In genomic region chrX:133726211-133726630, GRCh38 we compare ENCODE assay signal across 9 cellular contexts.
DNase-seq lines count a peak whose midpoint lies in the region; ATAC-seq and TF ChIP-seq lines count a peak whose summit lies in the region.
"Had no signal": no experiment of that assay in that cellular context is flagged by ENCODE, and none has a peak within 500 bp of the region (broad histone marks: within the 10 kb centered on the region; RNA-seq: fewer than 3 reads in every experiment).

No MANE protein-coding gene starts in this region.

- peaks cover 10% of the 10 kb centered on the region for H3K4me1 Mint-ChIP-seq in activated naive CD4-positive, alpha-beta T cell treated with anti-CD3 and anti-CD28 coated beads for 36 hours (ENCODE audit: low read depth)

- peak; percentile 73 for DNase-seq in NCI-H510A treated with DMSO at 0.1 percent for 48 hours (lab: John Stamatoyannopoulos, UW)
- peak; percentile 50 for DNase-seq in epithelial cell of prostate (ENCODE audit: low read depth, low spot score)
- no peak for DNase-seq in smooth muscle cell (lab: John Stamatoyannopoulos, UW; ENCODE audit: unreplicated experiment)
- no peak for DNase-seq in right atrium auricular region (ENCODE audit: low spot score)
- DNase-seq in activated naive CD4-positive, alpha-beta T cell treated with anti-CD3 and anti-CD28 coated beads for 36 hours: no peak
- DNase-seq: activated B cell treated with CpG ODN at 0.5 μM for 24 hours, testis had no signal

- H3K9me3 Mint-ChIP-seq in activated naive CD4-positive, alpha-beta T cell treated with anti-CD3 and anti-CD28 coated beads for 36 hours: no peaks in the 10 kb centered on the region
- H3K9me3 Mint-ChIP-seq: activated B cell treated with CpG ODN at 0.5 μM for 24 hours had no signal

- H3K79me2 ChIP-seq in smooth muscle cell (ENCODE audit: low read depth): no peaks in the 10 kb centered on the region

- H3K27ac ChIP-seq in HEK293 (ENCODE audit: extremely low read depth, low read depth, low read length): no peak overlapping the region
- H3K27ac ChIP-seq in epithelial cell of prostate: peak overlapping the region; percentile 75
- peak overlapping the region; percentile 54 for H3K27ac ChIP-seq in smooth muscle cell (ENCODE audit: low read depth)
- H3K27ac ChIP-seq in right atrium auricular region: no peak overlapping the region
- H3K27ac ChIP-seq: testis had no signal

- peak overlapping the region; percentile 36 for H3K4me2 ChIP-seq in smooth muscle cell

- 34% methylated on average over 2 of the region's 2 CpGs for WGBS in smooth muscle cell (ENCODE audit: low lambda C conversion rate)

- no peak overlapping the region for H3K9ac ChIP-seq in smooth muscle cell (ENCODE audit: low read depth)

- intact Hi-C loops in activated naive CD4-positive, alpha-beta T cell treated with anti-CD3 and anti-CD28 coated beads for 36 hours (cut with micrococcal nuclease): no loop called here

- H3F3A ChIP-seq in smooth muscle cell (ENCODE audit: low read depth): no peaks in the 10 kb centered on the region

- H4K20me1 ChIP-seq in smooth muscle cell (ENCODE audit: low read depth): no peaks in the 10 kb centered on the region

- H3K36me3 ChIP-seq in HEK293 (ENCODE audit: control insufficient read depth in 2 of 2, insufficient read depth in 1 of 2, low read length in 2 of 2) (no peaks in the 10 kb centered on the region), smooth muscle cell (ENCODE audit: low read depth) (no peaks in the 10 kb centered on the region), right atrium auricular region (no peaks in the 10 kb centered on the region)

- H3K27me3 Mint-ChIP-seq in activated naive CD4-positive, alpha-beta T cell treated with anti-CD3 and anti-CD28 coated beads for 36 hours (ENCODE audit: low read depth): no peaks in the 10 kb centered on the region

- H3K4me3 Mint-ChIP-seq in activated naive CD4-positive, alpha-beta T cell treated with anti-CD3 and anti-CD28 coated beads for 36 hours: no peak overlapping the region
- H3K4me3 Mint-ChIP-seq: activated B cell treated with CpG ODN at 0.5 μM for 24 hours had no signal

- H2AFZ ChIP-seq in smooth muscle cell (ENCODE audit: low read depth): no peak overlapping the region

- H3K4me1 ChIP-seq in HEK293 (ENCODE audit: control insufficient read depth, insufficient read depth, low read length): peaks cover 9% of the 10 kb centered on the region
- H3K4me1 ChIP-seq in smooth muscle cell (ENCODE audit: low read depth): no peaks in the 10 kb centered on the region
- no peaks in the 10 kb centered on the region for H3K4me1 ChIP-seq in right atrium auricular region
- H3K4me1 ChIP-seq: testis had no signal

- H3K4me3 ChIP-seq in HEK293 (ENCODE audit: low read depth, low read length): no peak overlapping the region
- H3K4me3 ChIP-seq in smooth muscle cell: no peak overlapping the region
- no peak overlapping the region for H3K4me3 ChIP-seq in right atrium auricular region
- H3K4me3 ChIP-seq: testis had no signal

- H3K27me3 ChIP-seq in smooth muscle cell (ENCODE audit: low read depth) (no peaks in the 10 kb centered on the region), right atrium auricular region (no peaks in the 10 kb centered on the region)
- H3K27me3 ChIP-seq: testis had no signal

- CTCF ChIA-PET in HEK293 (lab: Yijun Ruan, JAX): no interaction called here
- CTCF ChIA-PET in activated naive CD4-positive, alpha-beta T cell treated with anti-CD3 and anti-CD28 coated beads for 36 hours (lab: Charles Lee): interaction anchor here (1.3 kb wide), 1 partner anchor 27 kb away, joined by 3 read pairs; no protein-coding TSS in a partner anchor

- H3K36me3 Mint-ChIP-seq in activated naive CD4-positive, alpha-beta T cell treated with anti-CD3 and anti-CD28 coated beads for 36 hours (ENCODE audit: low read depth): no peaks in the 10 kb centered on the region

- H3K9me3 ChIP-seq in HEK293 (ENCODE audit: control insufficient read depth, insufficient read depth, low read depth, low read length) (no peaks in the 10 kb centered on the region), smooth muscle cell (replicated peaks; ENCODE audit: low read depth) (no peaks in the 10 kb centered on the region), right atrium auricular region (no peaks in the 10 kb centered on the region)
- H3K9me3 ChIP-seq: testis had no signal

- H3K27ac Mint-ChIP-seq in activated naive CD4-positive, alpha-beta T cell treated with anti-CD3 and anti-CD28 coated beads for 36 hours: no peak overlapping the region
- H3K27ac Mint-ChIP-seq: activated B cell treated with CpG ODN at 0.5 μM for 24 hours had no signal

- ATAC-seq in GM18861 (IDR thresholded peaks at IDR 0.05; ENCODE audit: unreplicated experiment): no peak

- no peak for TF ChIP-seq CTCF in HEK293 (tag by site-specific recombination; IDR thresholded peaks at IDR 0.05)
- no peak for TF ChIP-seq CTCF in smooth muscle cell (IDR thresholded peaks at IDR 0.05; ENCODE audit: borderline replicate concordance, insufficient read depth, poor library complexity, severe bottlenecking)
- TF ChIP-seq CTCF in right atrium auricular region (IDR thresholded peaks at IDR 0.05): no peak

- POLR2A ChIA-PET in HEK293 (lab: Yijun Ruan, JAX): no interaction called here

TF ChIP-seq in HEK293, 187 proteins besides CTCF, POLR2A, EP300 and RAD21 (continues in another document):
- no peak for TF ChIP-seq SETDB1 (IDR thresholded peaks at IDR 0.05; ENCODE audit: insufficient read length, low read length)
- TF ChIP-seq ZNF114 (tag by site-specific recombination; IDR thresholded peaks at IDR 0.05): no peak
- no peak for TF ChIP-seq ZNF488 (tag by site-specific recombination; IDR thresholded peaks at IDR 0.05)
- no peak for TF ChIP-seq PRDM10 (tag by site-specific recombination; IDR thresholded peaks at IDR 0.05)
- no peak for TF ChIP-seq ZBTB49 (tag by site-specific recombination; IDR thresholded peaks at IDR 0.05; ENCODE audit: low read depth)
- no peak for TF ChIP-seq ZNF555 (tag by site-specific recombination; conservative IDR thresholded peaks at IDR 0.05)
- no peak for TF ChIP-seq ZNF155 (tag by site-specific recombination; IDR thresholded peaks at IDR 0.05)

Comparison
In these comparisons a context has a peak if more than half of its experiments do, and no peak if none do; other contexts are left out.
1. H3K27ac ChIP-seq: peak in epithelial cell of prostate (single experiment) and smooth muscle cell (single experiment); none in HEK293 (single experiment) and right atrium auricular region (0 of 2).
2. DNase-seq: peak in NCI-H510A treated with DMSO at 0.1 percent for 48 hours (single experiment) and epithelial cell of prostate (single experiment); none in smooth muscle cell (single experiment), right atrium auricular region (single experiment) and activated naive CD4-positive, alpha-beta T cell treated with anti-CD3 and anti-CD28 coated beads for 36 hours (single experiment).